ENCODE assay signal across 8 cellular contexts in the genomic region with DNA sequence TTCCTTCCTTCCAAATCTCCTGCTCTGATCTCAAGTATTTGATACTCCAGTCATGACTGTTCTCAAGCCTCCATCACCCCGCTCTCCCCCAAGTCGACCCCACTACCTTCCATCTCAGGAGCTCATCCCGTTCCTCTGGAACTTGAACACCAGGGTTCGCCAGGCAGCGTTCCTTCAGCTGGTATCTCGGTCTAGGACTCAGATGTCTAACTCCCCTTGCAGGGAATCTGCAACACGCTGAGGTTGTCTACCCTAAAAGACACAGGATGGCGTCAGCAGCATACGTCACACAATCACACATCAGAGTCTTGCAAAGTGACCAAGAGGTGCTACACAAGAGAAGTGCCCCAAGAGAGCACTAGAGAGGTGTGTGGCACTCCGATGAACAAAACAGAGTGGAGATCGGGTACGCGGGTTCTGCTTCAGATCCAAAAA. TPM values are rescaled to one million over a fixed set of nuclear protein-coding genes. Genes with fewer than 3 reads are reported as not detected.
DNase-seq lines count a peak whose midpoint lies in the region; ATAC-seq and TF ChIP-seq lines count a peak whose summit lies in the region.

No MANE protein-coding gene starts in this region.

- H3K36me3 Mint-ChIP-seq in activated naive CD8-positive, alpha-beta T cell treated with anti-CD3 and anti-CD28 coated beads for 36 hours, result peaks cover 44% of the 10 kb centered on the region

- peak overlapping the region; percentile 97 for H3K27ac Mint-ChIP-seq in activated naive CD8-positive, alpha-beta T cell treated with anti-CD3 and anti-CD28 coated beads for 36 hours

- H3K36me3 ChIP-seq in DOHH2 (ENCODE audit: control insufficient read depth, low read length) (peaks cover 42% of the 10 kb centered on the region), heart left ventricle (peaks cover 0 to 35% (median 27%) of the 10 kb centered on the region in 9 donors), urinary bladder (ENCODE audit: insufficient read depth) (peaks cover under 1% of the 10 kb centered on the region)

- H3K4me3 ChIP-seq in DOHH2 (ENCODE audit: low read length) (peak overlapping the region; percentile 99), heart left ventricle (peak overlapping the region; percentile 52 to 99 (median 86)), urinary bladder (ENCODE audit: low read depth, low read length) (peak overlapping the region; percentile 70)

- H3K4me2 ChIP-seq in DOHH2 (ENCODE audit: low read length), result peak overlapping the region; percentile 98

- peaks cover 50% of the 10 kb centered on the region for H3K79me2 ChIP-seq in DOHH2 (ENCODE audit: control insufficient read depth, low read length)

- H3K9me3 ChIP-seq in DOHH2 (ENCODE audit: control insufficient read depth, insufficient read depth, low read length) (no peaks in the 10 kb centered on the region), heart left ventricle (no peaks in the 10 kb centered on the region)

- H3K27me3 ChIP-seq in DOHH2 (ENCODE audit: control insufficient read depth, low read length) (no peaks in the 10 kb centered on the region), heart left ventricle (no peaks in the 10 kb centered on the region)

- WGBS in heart left ventricle, 4 donors, result 2 to 3% (median 2%) methylated on average over 13 of the region's 13 CpGs
- whole genome bisulfite sequencing in urinary bladder, result 2% methylated on average over 13 of the region's 13 CpGs

- DNase-seq in SHP77 (lab: John Stamatoyannopoulos, UW), result peak; percentile 74 to 78
- peak; percentile 55 for DNase-seq in activated naive CD8-positive, alpha-beta T cell treated with anti-CD3 and anti-CD28 coated beads for 36 hours
- DNase-seq in heart left ventricle, result peak in 4 of 5 donors; percentile 26 to 55 (median 38)
- peak in 7 of 10 donors; percentile 15 to 86 (median 47) for DNase-seq in posterior cingulate gyrus

- H3F3A ChIP-seq in DOHH2 (ENCODE audit: control insufficient read depth, insufficient read depth), result 0 out of 2 replicates have a peak, but pooled peaks cover 6% of the 10 kb centered on the region

- peak; percentile 30 for ATAC-seq in GM21619 (IDR thresholded peaks at IDR 0.05; ENCODE audit: unreplicated experiment)
- peak; percentile 12 to 51 (median 40) for ATAC-seq in heart left ventricle

- H3K4me1 ChIP-seq in DOHH2 (ENCODE audit: control insufficient read depth, low read length) (peaks cover 32% of the 10 kb centered on the region), heart left ventricle (peaks cover 0 to 31% (median 17%) of the 10 kb centered on the region in 12 donors), urinary bladder (ENCODE audit: insufficient read depth) (no peaks in the 10 kb centered on the region)

- TF ChIP-seq POLR2A in heart left ventricle (IDR thresholded peaks at IDR 0.05), result no peak

- H3K27ac ChIP-seq in DOHH2 (ENCODE audit: low read depth, low read length) (peak overlapping the region; percentile 88), heart left ventricle (peak overlapping the region in 11 of 12 donors; percentile 73 to 92 (median 87)), urinary bladder (ENCODE audit: low read depth) (peak overlapping the region; percentile 88)

- intact Hi-C loops in heart left ventricle (cut with DNase I), result loop anchor here in 6 of 10 donors (5.0 to 10.0 kb wide), 9 partner anchors 85 to 1447 kb away; partner anchors contain the start of gene ZNF391 (in 1 of the 6)
- intact Hi-C loops in posterior cingulate gyrus (cut with DNase I), result loop anchor here (2.0 kb wide), 1 partner anchor 83 kb away; the partner anchor contains the start of gene ZNF391

- H4K20me1 ChIP-seq in DOHH2 (ENCODE audit: control insufficient read depth, insufficient read depth, low read depth, low read length), result no peaks in the 10 kb centered on the region

- peaks cover 5% of the 10 kb centered on the region for H3K9me3 Mint-ChIP-seq in activated naive CD8-positive, alpha-beta T cell treated with anti-CD3 and anti-CD28 coated beads for 36 hours

- no peaks in the 10 kb centered on the region for H3K27me3 Mint-ChIP-seq in activated naive CD8-positive, alpha-beta T cell treated with anti-CD3 and anti-CD28 coated beads for 36 hours

- H3K9me2 ChIP-seq in DOHH2 (replicated peaks; ENCODE audit: control insufficient read depth, low read length), result no peaks in the 10 kb centered on the region

- TF ChIP-seq EP300 in Ishikawa (IDR thresholded peaks at IDR 0.05; ENCODE audit: borderline replicate concordance), result no peak

- peaks cover 44% of the 10 kb centered on the region for H3K4me1 Mint-ChIP-seq in activated naive CD8-positive, alpha-beta T cell treated with anti-CD3 and anti-CD28 coated beads for 36 hours

- TF ChIP-seq CTCF in DOHH2 (IDR thresholded peaks at IDR 0.05; ENCODE audit: low read depth, low read length, poor library complexity, severe bottlenecking) (no peak), heart left ventricle (IDR thresholded peaks at IDR 0.05) (no peak)

- peak overlapping the region; percentile 92 for H3K4me3 Mint-ChIP-seq in activated naive CD8-positive, alpha-beta T cell treated with anti-CD3 and anti-CD28 coated beads for 36 hours

- no peak for TF ChIP-seq RAD21 in Ishikawa (IDR thresholded peaks at IDR 0.05; ENCODE audit: low read depth)

TF ChIP-seq in Ishikawa, 13 proteins besides CTCF, POLR2A, EP300 and RAD21:
- TF ChIP-seq CREB1 (IDR thresholded peaks at IDR 0.05; ENCODE audit: low read depth) (peak; percentile 83), ZBTB7A (IDR thresholded peaks at IDR 0.05; ENCODE audit: low read depth) (no peak)
- TF ChIP-seq, protein P1, sequence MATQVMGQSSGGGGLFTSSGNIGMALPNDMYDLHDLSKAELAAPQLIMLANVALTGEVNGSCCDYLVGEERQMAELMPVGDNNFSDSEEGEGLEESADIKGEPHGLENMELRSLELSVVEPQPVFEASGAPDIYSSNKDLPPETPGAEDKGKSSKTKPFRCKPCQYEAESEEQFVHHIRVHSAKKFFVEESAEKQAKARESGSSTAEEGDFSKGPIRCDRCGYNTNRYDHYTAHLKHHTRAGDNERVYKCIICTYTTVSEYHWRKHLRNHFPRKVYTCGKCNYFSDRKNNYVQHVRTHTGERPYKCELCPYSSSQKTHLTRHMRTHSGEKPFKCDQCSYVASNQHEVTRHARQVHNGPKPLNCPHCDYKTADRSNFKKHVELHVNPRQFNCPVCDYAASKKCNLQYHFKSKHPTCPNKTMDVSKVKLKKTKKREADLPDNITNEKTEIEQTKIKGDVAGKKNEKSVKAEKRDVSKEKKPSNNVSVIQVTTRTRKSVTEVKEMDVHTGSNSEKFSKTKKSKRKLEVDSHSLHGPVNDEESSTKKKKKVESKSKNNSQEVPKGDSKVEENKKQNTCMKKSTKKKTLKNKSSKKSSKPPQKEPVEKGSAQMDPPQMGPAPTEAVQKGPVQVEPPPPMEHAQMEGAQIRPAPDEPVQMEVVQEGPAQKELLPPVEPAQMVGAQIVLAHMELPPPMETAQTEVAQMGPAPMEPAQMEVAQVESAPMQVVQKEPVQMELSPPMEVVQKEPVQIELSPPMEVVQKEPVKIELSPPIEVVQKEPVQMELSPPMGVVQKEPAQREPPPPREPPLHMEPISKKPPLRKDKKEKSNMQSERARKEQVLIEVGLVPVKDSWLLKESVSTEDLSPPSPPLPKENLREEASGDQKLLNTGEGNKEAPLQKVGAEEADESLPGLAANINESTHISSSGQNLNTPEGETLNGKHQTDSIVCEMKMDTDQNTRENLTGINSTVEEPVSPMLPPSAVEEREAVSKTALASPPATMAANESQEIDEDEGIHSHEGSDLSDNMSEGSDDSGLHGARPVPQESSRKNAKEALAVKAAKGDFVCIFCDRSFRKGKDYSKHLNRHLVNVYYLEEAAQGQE (IDR thresholded peaks at IDR 0.05; ENCODE audit: low read depth), result no peak

RNA-seq across cellular contexts. Expression of gene ZNF184, which starts 0.7 kb away (rescaled TPM):
- total RNA-seq in activated naive CD8-positive, alpha-beta T cell treated with anti-CD3 and anti-CD28 coated beads for 36 hours, result 1 to 10 TPM; 8.5 to 8.9 TPM
- total RNA-seq in heart left ventricle (1 to 10 TPM; 3.2 to 6.5 (median 4.0) TPM), urinary bladder (27.2 TPM)
- polyA plus RNA-seq in heart left ventricle (1 to 10 TPM in 1 of 2 donors, under 1 TPM in 1; 0.99 to 2.2 TPM), urinary bladder (3.1 TPM)

Comparison
In these comparisons a context has a peak if more than half of its experiments do, and no peak if none do; other contexts are left out.
1. Peak in every context shown above with its lines: DNase-seq, ATAC-seq, H3K4me3 ChIP-seq and H3K27ac ChIP-seq.